16 cellular contexts compared by ENCODE assay signal in genomic region chr6:121236984-121237383, GRCh38.
DNase-seq lines count a peak whose midpoint lies in the region; ATAC-seq and TF ChIP-seq lines count a peak whose summit lies in the region.
"Had no signal": no experiment of that assay in that cellular context is flagged by ENCODE, and none has a peak within 500 bp of the region (broad histone marks: within the 10 kb centered on the region; RNA-seq: fewer than 3 reads in every experiment).

No MANE protein-coding gene starts in this region.

- H2BK12ac ChIP-seq in mesenchymal stem cell (ENCODE audit: low read length in 2 of 2): no peak overlapping the region

- no peak overlapping the region for H3K9ac ChIP-seq in mesenchymal stem cell (ENCODE audit: low read length)
- H3K9ac ChIP-seq: BLaER1 treated with 17β-estradiol and CSF1 and Interleukin-3, amounts not matched to agents 10 nM and 100 nM had no signal

- no peak overlapping the region for H2BK15ac ChIP-seq in mesenchymal stem cell (ENCODE audit: low read depth, poor library complexity, severe bottlenecking)

- H2BK120ac ChIP-seq in mesenchymal stem cell (ENCODE audit: low read depth, low read length): no peak overlapping the region

- H3K36me3 ChIP-seq in mesenchymal stem cell (ENCODE audit: control insufficient read depth in 1 of 2, insufficient read depth in 2 of 2, low read depth in 1 of 2, low read length in 2 of 2): peaks cover 4 to 7% of the 10 kb centered on the region in 2 experiments

- no peak overlapping the region for H4K8ac ChIP-seq in mesenchymal stem cell (ENCODE audit: low read length)

- H3K18ac ChIP-seq in mesenchymal stem cell (ENCODE audit: low read depth in 1 of 2, low read length in 2 of 2): no peak overlapping the region

- H3K4ac ChIP-seq in mesenchymal stem cell (ENCODE audit: low read depth in 1 of 2, low read length in 2 of 2): no peak overlapping the region

- no peak overlapping the region for H2AFZ ChIP-seq in mesenchymal stem cell (ENCODE audit: low read depth, low read length)

- DNase-seq in mesenchymal stem cell: peak; percentile 3
- DNase-seq in iPS-NIHi11 (ENCODE audit: low spot score): no peak
- no peak for DNase-seq in SIG-M5 treated with dmso at 0.1 percent for 504 hours (lab: John Stamatoyannopoulos, UW; ENCODE audit: unreplicated experiment)
- DNase-seq in NCI-H446 treated with DMSO at 0.1 percent for 48 hours (lab: John Stamatoyannopoulos, UW): no peak
- no peak for DNase-seq in NCI-H1417 (lab: John Stamatoyannopoulos, UW)
- DNase-seq: KBM-7, NCI-H1105 treated with DMSO at 0.1 percent for 48 hours, NCI-H1694 treated with DMSO at 0.1 percent for 48 hours, NCI-H510A treated with DMSO at 0.1 percent for 48 hours, SW 1271 had no signal

- no peak overlapping the region for H3K23ac ChIP-seq in mesenchymal stem cell (ENCODE audit: low read length in 2 of 2)

- H2AK5ac ChIP-seq in mesenchymal stem cell (ENCODE audit: low read length, severe bottlenecking): no peak overlapping the region

- H3K27ac ChIP-seq in VCaP (no peak overlapping the region), mesenchymal stem cell (ENCODE audit: low read length, poor library complexity, severe bottlenecking) (no peak overlapping the region)
- H3K27ac ChIP-seq: BLaER1 treated with 17β-estradiol and CSF1 and Interleukin-3, amounts not matched to agents 10 nM and 100 nM had no signal

- H3K14ac ChIP-seq in mesenchymal stem cell (ENCODE audit: low read length in 2 of 2): no peak overlapping the region

- no peaks in the 10 kb centered on the region for H3K4me1 ChIP-seq in mesenchymal stem cell (ENCODE audit: control insufficient read depth, insufficient read depth, low read depth, low read length)
- H3K4me1 ChIP-seq: BLaER1 treated with 17β-estradiol and CSF1 and Interleukin-3, amounts not matched to agents 10 nM and 100 nM had no signal

- 0 out of 2 replicates have a peak, but pooled peaks have one; percentile 7 for TF ChIP-seq CTCF in VCaP (conservative IDR thresholded peaks at IDR 0.05)

- no peak overlapping the region for H3K4me3 ChIP-seq in mesenchymal stem cell (ENCODE audit: insufficient read depth in 1 of 2, low read depth in 1 of 2, low read length in 2 of 2)
- H3K4me3 ChIP-seq: BLaER1 treated with 17β-estradiol and CSF1 and Interleukin-3, amounts not matched to agents 10 nM and 100 nM had no signal

- H3K79me1 ChIP-seq in mesenchymal stem cell (replicated peaks; ENCODE audit: low read length, poor library complexity, severe bottlenecking): no peaks in the 10 kb centered on the region

- H2BK5ac ChIP-seq in mesenchymal stem cell (ENCODE audit: low read depth, low read length, poor library complexity, severe bottlenecking): no peak overlapping the region

- H3K27me3 ChIP-seq in mesenchymal stem cell (ENCODE audit: control insufficient read depth in 1 of 2, insufficient read depth in 1 of 2, low read length in 2 of 2): no peaks in the 10 kb centered on the region
- H3K27me3 ChIP-seq: BLaER1 treated with 17β-estradiol and CSF1 and Interleukin-3, amounts not matched to agents 10 nM and 100 nM had no signal

- no peak overlapping the region for H4K91ac ChIP-seq in mesenchymal stem cell (ENCODE audit: low read length)

- H3K4me2 ChIP-seq in mesenchymal stem cell (ENCODE audit: low read length, poor library complexity, severe bottlenecking): no peak overlapping the region
- H3K4me2 ChIP-seq: BLaER1 treated with 17β-estradiol and CSF1 and Interleukin-3, amounts not matched to agents 10 nM and 100 nM had no signal

- no peaks in the 10 kb centered on the region for H3K9me3 ChIP-seq in mesenchymal stem cell (ENCODE audit: control insufficient read depth, low read length)
- H3K9me3 ChIP-seq: BLaER1 treated with 17β-estradiol and CSF1 and Interleukin-3, amounts not matched to agents 10 nM and 100 nM had no signal

- ATAC-seq in GM18870 (IDR thresholded peaks at IDR 0.05; ENCODE audit: unreplicated experiment) (peak; percentile 61), HG03342 (IDR thresholded peaks at IDR 0.05; ENCODE audit: unreplicated experiment) (peak; percentile 59)
- ATAC-seq: HepG2, Right ventricle myocardium inferior had no signal
